1 cellular context compared by ENCODE assay signal in genomic region chr10:78549536-78549935, GRCh38.
TF ChIP-seq lines count a peak whose summit lies in the region.

No MANE protein-coding gene starts in this region.

TF ChIP-seq in HepG2, 621 proteins besides CTCF, POLR2A, EP300 and RAD21 (continued from another document):
- no peak for TF ChIP-seq KDM3A (CRISPR knock-in tag; IDR thresholded peaks at IDR 0.05; ENCODE audit: low read depth)
- no peak for TF ChIP-seq NONO (IDR thresholded peaks at IDR 0.05)
- TF ChIP-seq NONO (CRISPR knock-in tag; conservative IDR thresholded peaks at IDR 0.05): no peak
- no peak for TF ChIP-seq FOXO1 (CRISPR knock-in tag; IDR thresholded peaks at IDR 0.05)
- no peak for TF ChIP-seq DDIT3 (CRISPR knock-in tag; IDR thresholded peaks at IDR 0.05)
- no peak for TF ChIP-seq ARID5B (CRISPR knock-in tag; IDR thresholded peaks at IDR 0.05)
- TF ChIP-seq ATF4 (CRISPR knock-in tag; IDR thresholded peaks at IDR 0.05): no peak
- TF ChIP-seq ZNF280D (CRISPR knock-in tag; IDR thresholded peaks at IDR 0.05): no peak
- TF ChIP-seq NR2F2 (IDR thresholded peaks at IDR 0.05; ENCODE audit: borderline replicate concordance, low read depth): no peak
- TF ChIP-seq ZNF780A (CRISPR knock-in tag; IDR thresholded peaks at IDR 0.05): no peak
